13 cellular contexts compared by ENCODE assay signal in genomic region chr5:124572973-124573372, GRCh38.
DNase-seq lines count a peak whose midpoint lies in the region; ATAC-seq and TF ChIP-seq lines count a peak whose summit lies in the region.
"Had no signal": no experiment of that assay in that cellular context is flagged by ENCODE, and none has a peak within 500 bp of the region (broad histone marks: within the 10 kb centered on the region; RNA-seq: fewer than 3 reads in every experiment).

No MANE protein-coding gene starts in this region.

- H3K9me3 ChIP-seq in neural cell (ENCODE audit: low read length) (no peaks in the 10 kb centered on the region), ovary (no peaks in the 10 kb centered on the region), psoas muscle (no peaks in the 10 kb centered on the region)

- TF ChIP-seq CTCF in GM23338 (conservative IDR thresholded peaks at IDR 0.05; ENCODE audit: low read depth in 2 of 2): no peak
- TF ChIP-seq CTCF in neural cell (IDR thresholded peaks at IDR 0.05; ENCODE audit: poor library complexity, severe bottlenecking): no peak
- TF ChIP-seq CTCF in ovary (IDR thresholded peaks at IDR 0.05): no peak
- TF ChIP-seq CTCF in psoas muscle (IDR thresholded peaks at IDR 0.05): no peak

- H3K79me2 ChIP-seq in GM23338 (replicated peaks; ENCODE audit: insufficient read depth): no peaks in the 10 kb centered on the region
- no peaks in the 10 kb centered on the region for H3K79me2 ChIP-seq in neural cell (replicated peaks; ENCODE audit: insufficient read depth, low read length)

- no peaks in the 10 kb centered on the region for H3K9me3 Mint-ChIP-seq in GM23338

- H2AFZ ChIP-seq in GM23338: no peak overlapping the region
- H2AFZ ChIP-seq in neural cell (ENCODE audit: low read depth, low read length): no peak overlapping the region

- peak; percentile 65 for ATAC-seq in GM23338
- ATAC-seq in HG03045 (IDR thresholded peaks at IDR 0.05; ENCODE audit: unreplicated experiment): no peak
- ATAC-seq in psoas muscle: no peak
- ATAC-seq: K562, PC-3 had no signal

- H3K27ac Mint-ChIP-seq in GM23338: no peak overlapping the region
- H3K27ac Mint-ChIP-seq: CD4-positive, CD25-positive, alpha-beta regulatory T cell had no signal

- no peak for TF ChIP-seq RAD21 in neural cell (conservative IDR thresholded peaks at IDR 0.05)

- no peaks in the 10 kb centered on the region for H3F3A ChIP-seq in GM23338 (replicated peaks; ENCODE audit: low read depth)
- peaks cover 17% of the 10 kb centered on the region for H3F3A ChIP-seq in neural cell (ENCODE audit: insufficient read depth, low read length, poor library complexity, severe bottlenecking)

- no peak for DNase-seq in GM23338 (ENCODE audit: low spot score)
- peak; percentile 12 for DNase-seq in NCI-H2227 treated with DMSO at 0.1 percent for 48 hours (lab: John Stamatoyannopoulos, UW)
- peak; percentile 6 for DNase-seq in cerebellar cortex (ENCODE audit: low spot score)
- DNase-seq in ovary: no peak
- DNase-seq in psoas muscle: no peak
- DNase-seq: AML-193; CD4-positive, CD25-positive, alpha-beta regulatory T cell; NCI-H187; NCI-H526 treated with DMSO at 0.1 percent for 48 hours; PC-3 had no signal

- TF ChIP-seq EP300 in neural cell (conservative IDR thresholded peaks at IDR 0.05; ENCODE audit: poor library complexity, severe bottlenecking): no peak
- no peak for TF ChIP-seq EP300 in ovary (IDR thresholded peaks at IDR 0.05)

- H3K4me3 ChIP-seq in GM23338 (no peak overlapping the region), neural cell (ENCODE audit: low read length) (no peak overlapping the region), ovary (no peak overlapping the region), psoas muscle (no peak overlapping the region)
- H3K4me3 ChIP-seq: K562 had no signal

- no peak overlapping the region for H3K4me3 Mint-ChIP-seq in GM23338
- H3K4me3 Mint-ChIP-seq: CD4-positive, CD25-positive, alpha-beta regulatory T cell had no signal

- H3K9me2 ChIP-seq in GM23338 (ENCODE audit: insufficient read depth) (no peaks in the 10 kb centered on the region), neural cell (ENCODE audit: insufficient read depth, low read length) (no peaks in the 10 kb centered on the region)

- no peaks in the 10 kb centered on the region for H3K27me3 ChIP-seq in GM23338 (ENCODE audit: insufficient read depth)
- H3K27me3 ChIP-seq in neural cell (ENCODE audit: insufficient read depth, low read depth, low read length): no peaks in the 10 kb centered on the region
- no peaks in the 10 kb centered on the region for H3K27me3 ChIP-seq in ovary
- H3K27me3 ChIP-seq in psoas muscle (ENCODE audit: insufficient read depth in 3 of 3, low read length in 2 of 3): no peaks in the 10 kb centered on the region

- peaks cover 3% of the 10 kb centered on the region for H3K27me3 Mint-ChIP-seq in GM23338 (ENCODE audit: insufficient read depth, low read depth, poor library complexity)

- intact Hi-C loops in ovary (cut with DNase I) (no loop called here), psoas muscle (cut with DNase I) (no loop called here)

- H4K20me1 ChIP-seq in GM23338 (replicated peaks; ENCODE audit: insufficient read depth): no peaks in the 10 kb centered on the region
- no peaks in the 10 kb centered on the region for H4K20me1 ChIP-seq in neural cell (ENCODE audit: insufficient read depth)

- WGBS in ovary, 3 donors: 83 to 93% (median 91%) methylated on average over 5 of the region's 5 CpGs
- 85 to 93% (median 88%) methylated on average over 5 of the region's 5 CpGs for WGBS in psoas muscle, 3 donors

- no peak overlapping the region for H3K9ac ChIP-seq in neural cell (ENCODE audit: low read length)

- H3K27ac ChIP-seq in GM23338 (ENCODE audit: low read depth) (no peak overlapping the region), neural cell (ENCODE audit: low read length) (peak overlapping the region; percentile 75), ovary (no peak overlapping the region), psoas muscle (no peak overlapping the region)

- H3K4me1 Mint-ChIP-seq in GM23338: peaks cover 42% of the 10 kb centered on the region
- H3K4me1 Mint-ChIP-seq: CD4-positive, CD25-positive, alpha-beta regulatory T cell had no signal

- peaks cover 44% of the 10 kb centered on the region for H3K4me1 ChIP-seq in GM23338 (ENCODE audit: insufficient read depth)
- peaks cover 2% of the 10 kb centered on the region for H3K4me1 ChIP-seq in ovary (ENCODE audit: insufficient read depth)
- no peaks in the 10 kb centered on the region for H3K4me1 ChIP-seq in psoas muscle

- no peaks in the 10 kb centered on the region for H3K36me3 Mint-ChIP-seq in GM23338 (ENCODE audit: low read depth)
- H3K36me3 Mint-ChIP-seq: CD4-positive, CD25-positive, alpha-beta regulatory T cell had no signal

- H3K36me3 ChIP-seq in GM23338 (ENCODE audit: insufficient read depth) (no peaks in the 10 kb centered on the region), neural cell (ENCODE audit: insufficient read depth, low read length) (no peaks in the 10 kb centered on the region), ovary (no peaks in the 10 kb centered on the region), psoas muscle (ENCODE audit: insufficient read depth in 1 of 2, low read depth in 1 of 2) (no peaks in the 10 kb centered on the region)

- TF ChIP-seq POLR2A in ovary (IDR thresholded peaks at IDR 0.05): no peak

- H3K4me2 ChIP-seq in GM23338 (0 out of 2 replicates have a peak overlapping the region, but pooled peaks have one; percentile 23), neural cell (ENCODE audit: low read length) (no peak overlapping the region)

TF ChIP-seq in GM23338, 12 proteins besides CTCF, POLR2A, EP300 and RAD21 (continues in another document):
- TF ChIP-seq POLR2AphosphoS5 (IDR thresholded peaks at IDR 0.05; ENCODE audit: low read depth) (no peak), REST (IDR thresholded peaks at IDR 0.05; ENCODE audit: unreplicated experiment) (no peak), ZNF331 (CRISPR knock-in tag; IDR thresholded peaks at IDR 0.05; ENCODE audit: low read depth) (no peak)

TF ChIP-seq in neural cell, 6 proteins besides CTCF, POLR2A, EP300 and RAD21:
- TF ChIP-seq SMC3 (conservative IDR thresholded peaks at IDR 0.05; ENCODE audit: poor library complexity) (no peak), REST (IDR thresholded peaks at IDR 0.05; ENCODE audit: borderline replicate concordance) (no peak), MXI1 (conservative IDR thresholded peaks at IDR 0.05; ENCODE audit: poor library complexity, severe bottlenecking) (no peak), POLR2AphosphoS5 (IDR thresholded peaks at IDR 0.05) (no peak), EZH2 (IDR thresholded peaks at IDR 0.05; ENCODE audit: borderline replicate concordance, insufficient read depth, low read length, poor library complexity, severe bottlenecking) (no peak), TAF1 (IDR thresholded peaks at IDR 0.05; ENCODE audit: low read depth) (no peak)
TF ChIP-seq in neural cell: peak in this region for 0.

Comparison
In these comparisons a context has a peak if more than half of its experiments do, and no peak if none do; other contexts are left out.
1. DNase-seq: peak in NCI-H2227 treated with DMSO at 0.1 percent for 48 hours (single experiment) and cerebellar cortex (single experiment); none in GM23338 (single experiment), ovary (0 of 5) and psoas muscle (0 of 2).